Comparison of ENCODE assay signal across 9 cellular contexts in the genomic region with DNA sequence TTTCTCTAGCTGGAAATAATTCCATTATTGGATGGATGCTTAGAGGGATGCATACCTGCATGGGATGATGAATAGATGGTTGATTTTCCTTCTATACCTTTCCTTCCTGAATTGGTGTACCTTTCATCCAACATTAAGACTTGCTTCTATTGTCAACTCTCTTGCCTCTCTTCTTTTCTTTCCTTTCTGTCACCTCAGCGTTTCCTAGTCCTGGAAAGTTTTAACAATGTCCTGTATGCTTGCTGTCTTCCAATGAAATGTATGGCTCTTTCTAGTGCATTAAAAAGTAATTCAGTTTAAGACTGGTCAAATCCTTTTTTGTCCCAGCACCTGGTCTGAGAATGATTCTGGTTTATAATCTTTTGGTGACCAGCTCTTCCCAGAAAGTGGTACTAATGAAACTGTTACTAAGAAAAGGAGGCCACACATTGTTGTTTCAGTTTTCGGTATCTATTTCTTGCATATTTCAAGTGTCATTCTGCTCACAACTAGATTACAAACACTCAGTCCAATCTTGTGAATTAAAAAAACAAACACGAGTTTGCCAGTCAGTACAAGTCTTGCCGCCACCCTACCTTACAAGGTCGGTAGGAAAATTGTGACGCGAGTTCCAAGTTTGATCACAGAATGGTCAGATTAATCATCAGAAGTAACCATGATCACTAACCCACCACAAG. TPM values are rescaled to one million over a fixed set of nuclear protein-coding genes. Genes with fewer than 3 reads are reported as not detected.
DNase-seq lines count a peak whose midpoint lies in the region; ATAC-seq and TF ChIP-seq lines count a peak whose summit lies in the region.
"Had no signal": no experiment of that assay in that cellular context is flagged by ENCODE, and none has a peak within 500 bp of the region (broad histone marks: within the 10 kb centered on the region; RNA-seq: fewer than 3 reads in every experiment).

No MANE protein-coding gene starts in this region.

- POLR2A ChIA-PET in OCI-LY7 (lab: Charles Lee), result interaction anchor here (1.0 to 24.8 kb wide), 4 partner anchors 7 to 45 kb away, joined by 4 to 577 read pairs (median 52); a partner anchor contains a TSS

- TF ChIP-seq CTCF in natural killer cell (IDR thresholded peaks at IDR 0.05) (no peak), OCI-LY7 (conservative IDR thresholded peaks at IDR 0.05; ENCODE audit: low read length) (no peak), chondrocyte (IDR thresholded peaks at IDR 0.05) (no peak), GM13976 (IDR thresholded peaks at IDR 0.05; ENCODE audit: borderline replicate concordance, control extremely low read depth, extremely low read depth, insufficient read depth, missing control alignments) (no peak)

- CTCF ChIA-PET in OCI-LY7 (lab: Charles Lee; ENCODE audit: unreplicated experiment), result no interaction called here

- no peaks in the 10 kb centered on the region for H3K9me3 Mint-ChIP-seq in natural killer cell treated with Interleukin-12 subunit alpha and Interleukin-12 subunit beta and Interleukin-15 and Interleukin-18, amount 100 ng/mL, for 72 hours
- no peaks in the 10 kb centered on the region for H3K9me3 Mint-ChIP-seq in natural killer cell
- no peaks in the 10 kb centered on the region for H3K9me3 Mint-ChIP-seq in stimulated activated naive CD8-positive, alpha-beta T cell treated with anti-CD3 and anti-CD28 coated beads, Interleukin-15, Interleukin-2, amounts not matched to agents 100 ng/mL and 50 ng/mL, for 24 hours
- no peaks in the 10 kb centered on the region for H3K9me3 Mint-ChIP-seq in chondrocyte (ENCODE audit: low read depth)

- H3K27ac Mint-ChIP-seq in natural killer cell treated with Interleukin-12 subunit alpha and Interleukin-12 subunit beta and Interleukin-15 and Interleukin-18, amount 100 ng/mL, for 72 hours, result peak overlapping the region in 1 of 2 donors; percentile 5
- no peak overlapping the region for H3K27ac Mint-ChIP-seq in natural killer cell
- peak overlapping the region; percentile 97 for H3K27ac Mint-ChIP-seq in stimulated activated naive CD8-positive, alpha-beta T cell treated with anti-CD3 and anti-CD28 coated beads, Interleukin-15, Interleukin-2, amounts not matched to agents 100 ng/mL and 50 ng/mL, for 24 hours
- no peak overlapping the region for H3K27ac Mint-ChIP-seq in chondrocyte (ENCODE audit: unreplicated experiment)

- no peaks in the 10 kb centered on the region for H3K36me3 Mint-ChIP-seq in natural killer cell treated with Interleukin-12 subunit alpha and Interleukin-12 subunit beta and Interleukin-15 and Interleukin-18, amount 100 ng/mL, for 72 hours
- H3K36me3 Mint-ChIP-seq in natural killer cell, result no peaks in the 10 kb centered on the region
- peaks cover 9% of the 10 kb centered on the region for H3K36me3 Mint-ChIP-seq in stimulated activated naive CD8-positive, alpha-beta T cell treated with anti-CD3 and anti-CD28 coated beads, Interleukin-15, Interleukin-2, amounts not matched to agents 100 ng/mL and 50 ng/mL, for 24 hours (ENCODE audit: low read depth)
- H3K36me3 Mint-ChIP-seq in chondrocyte (ENCODE audit: low read depth), result no peaks in the 10 kb centered on the region

- peak overlapping the region; percentile 92 for H3K4me3 ChIP-seq in OCI-LY7 (ENCODE audit: low read depth, low read length, poor library complexity, severe bottlenecking)

- H3K4me1 ChIP-seq in OCI-LY7 (ENCODE audit: insufficient read depth, low read length, poor library complexity, severe bottlenecking), result peaks cover 99% of the 10 kb centered on the region

- intact Hi-C loops in natural killer cell (cut with micrococcal nuclease) (no loop called here), OCI-LY7 (cut with micrococcal nuclease; ENCODE audit: unreplicated experiment) (no loop called here)

- no peaks in the 10 kb centered on the region for H3K4me1 Mint-ChIP-seq in natural killer cell treated with Interleukin-12 subunit alpha and Interleukin-12 subunit beta and Interleukin-15 and Interleukin-18, amount 100 ng/mL, for 72 hours (ENCODE audit: low read depth in 2 of 2)
- H3K4me1 Mint-ChIP-seq in natural killer cell, result no peaks in the 10 kb centered on the region
- H3K4me1 Mint-ChIP-seq in stimulated activated naive CD8-positive, alpha-beta T cell treated with anti-CD3 and anti-CD28 coated beads, Interleukin-15, Interleukin-2, amounts not matched to agents 100 ng/mL and 50 ng/mL, for 24 hours (ENCODE audit: low read depth), result peaks cover 80% of the 10 kb centered on the region
- H3K4me1 Mint-ChIP-seq in chondrocyte (ENCODE audit: low read depth), result no peaks in the 10 kb centered on the region

- no peaks in the 10 kb centered on the region for H3K9me2 ChIP-seq in OCI-LY7 (ENCODE audit: insufficient read depth, low read length)

- H3K9me3 ChIP-seq in OCI-LY7 (ENCODE audit: low read length), result no peaks in the 10 kb centered on the region; the same call in 1 of the 2 replicates

- peak overlapping the region; percentile 48 for H3K27ac ChIP-seq in OCI-LY7 (ENCODE audit: low read depth, low read length, poor library complexity, severe bottlenecking)

- peaks cover 100% of the 10 kb centered on the region for H3K79me2 ChIP-seq in OCI-LY7 (ENCODE audit: insufficient read depth, low read depth, low read length)

- no peak overlapping the region for H2AFZ ChIP-seq in OCI-LY7 (ENCODE audit: low read length)

- peaks cover 99% of the 10 kb centered on the region for H3K36me3 ChIP-seq in OCI-LY7 (ENCODE audit: insufficient read depth, low read length)

- peaks cover 9 to 28% of the 10 kb centered on the region in 2 donors for H3K27me3 Mint-ChIP-seq in natural killer cell treated with Interleukin-12 subunit alpha and Interleukin-12 subunit beta and Interleukin-15 and Interleukin-18, amount 100 ng/mL, for 72 hours
- peaks cover 0 to 5% of the 10 kb centered on the region in 2 donors for H3K27me3 Mint-ChIP-seq in natural killer cell (ENCODE audit: low read depth in 2 of 2)
- H3K27me3 Mint-ChIP-seq in stimulated activated naive CD8-positive, alpha-beta T cell treated with anti-CD3 and anti-CD28 coated beads, Interleukin-15, Interleukin-2, amounts not matched to agents 100 ng/mL and 50 ng/mL, for 24 hours, result no peaks in the 10 kb centered on the region
- peaks cover 37% of the 10 kb centered on the region for H3K27me3 Mint-ChIP-seq in chondrocyte (ENCODE audit: low read depth)

- DNase-seq in natural killer cell treated with Interleukin-12 subunit alpha and Interleukin-12 subunit beta and Interleukin-15 and Interleukin-18, amount 100 ng/mL, for 72 hours (ENCODE audit: low spot score), result no peak
- DNase-seq in natural killer cell (no peak), OCI-LY7 (ENCODE audit: low spot score) (no peak), chondrocyte (ENCODE audit: low spot score) (no peak), GM13976 (ENCODE audit: low spot score) (no peak), Kasumi-1 (lab: John Stamatoyannopoulos, UW) (no peak)
- DNase-seq: AML-193 had no signal

- in situ Hi-C loops in GM13976 (cut with MboI; ENCODE audit: low sequenced_read_pairs, unreplicated experiment), result loop anchor here (5.0 kb wide), 1 partner anchor 51 kb away; no protein-coding TSS in a partner anchor

- H4K20me1 ChIP-seq in OCI-LY7 (ENCODE audit: insufficient read depth, low read length), result peaks cover 63% of the 10 kb centered on the region

- no TSS peak for BruUV-seq in OCI-LY7 (replicated peaks; lab: Mats Ljungman, UMichigan)

- ATAC-seq in natural killer cell treated with Interleukin-12 subunit alpha and Interleukin-12 subunit beta and Interleukin-15 and Interleukin-18, amount 100 ng/mL, for 72 hours, result peak in 1 of 2 donors; percentile 53
- ATAC-seq in natural killer cell, result no peak
- peak; percentile 28 for ATAC-seq in HG02759 (IDR thresholded peaks at IDR 0.05; ENCODE audit: unreplicated experiment)

- H3K4me2 ChIP-seq in OCI-LY7 (ENCODE audit: low read length), result peak overlapping the region; percentile 96

- H3K4me3 Mint-ChIP-seq in natural killer cell treated with Interleukin-12 subunit alpha and Interleukin-12 subunit beta and Interleukin-15 and Interleukin-18, amount 100 ng/mL, for 72 hours, result peak overlapping the region; percentile 6
- no peak overlapping the region for H3K4me3 Mint-ChIP-seq in natural killer cell
- H3K4me3 Mint-ChIP-seq in stimulated activated naive CD8-positive, alpha-beta T cell treated with anti-CD3 and anti-CD28 coated beads, Interleukin-15, Interleukin-2, amounts not matched to agents 100 ng/mL and 50 ng/mL, for 24 hours, result peak overlapping the region; percentile 56
- no peak overlapping the region for H3K4me3 Mint-ChIP-seq in chondrocyte (ENCODE audit: unreplicated experiment)

RNA-seq across cellular contexts. Expression of a gene that starts 8.0 kb away (rescaled TPM):
- 1 to 10 TPM in 1 of 2 donors, not detected in 1; 4.2 TPM for total RNA-seq in natural killer cell treated with Interleukin-12 subunit alpha and Interleukin-12 subunit beta and Interleukin-15 and Interleukin-18, amount 100 ng/mL, for 72 hours
- total RNA-seq in natural killer cell (10 to 100 TPM in 1 of 3 donors, 1 to 10 TPM in 1, under 1 TPM in 1; 0.82 to 16.8 (median 1.1) TPM), OCI-LY7 (2022) (285 and 315 TPM in 2 replicates), chondrocyte (not detected in 3 replicates)
- 56.4 and 86.1 TPM in 2 replicates for total RNA-seq in OCI-LY7 (2014; rRNA removed; shearing (Covaris generic))

Comparison
In these comparisons a context has a peak if more than half of its experiments do, and no peak if none do; other contexts are left out.
1. H3K4me3 Mint-ChIP-seq: peak in natural killer cell treated with Interleukin-12 subunit alpha and Interleukin-12 subunit beta and Interleukin-15 and Interleukin-18, amount 100 ng/mL, for 72 hours (single experiment) and stimulated activated naive CD8-positive, alpha-beta T cell treated with anti-CD3 and anti-CD28 coated beads, Interleukin-15, Interleukin-2, amounts not matched to agents 100 ng/mL and 50 ng/mL, for 24 hours (single experiment); none in natural killer cell (single experiment) and chondrocyte (single experiment).